10 cellular contexts compared by ENCODE assay signal in genomic region chr2:128727404-128727803, GRCh38.
DNase-seq lines count a peak whose midpoint lies in the region; ATAC-seq and TF ChIP-seq lines count a peak whose summit lies in the region.
"Had no signal": no experiment of that assay in that cellular context is flagged by ENCODE, and none has a peak within 500 bp of the region (broad histone marks: within the 10 kb centered on the region; RNA-seq: fewer than 3 reads in every experiment).

No MANE protein-coding gene starts in this region.

- intact Hi-C loops in activated T-helper 2 cell treated with anti-CD3 and anti-CD28 coated beads, Interferon-gamma antibody, Interleukin-2, Interleukin-4, amounts not matched to agents 10 μg/mL and 5 μg/mL and 100 μg/mL, durations not matched to agents 14 hours and 24 hours and 36 hours (cut with micrococcal nuclease): loop anchor here (1.0 to 5.0 kb wide), 3 partner anchors 105 to 254 kb away; no protein-coding TSS in a partner anchor
- intact Hi-C loops in head of caudate nucleus (cut with DNase I): no loop called here
- intact Hi-C loops in lower lobe of right lung (cut with DNase I): no loop called here

- ATAC-seq in GM18868 (IDR thresholded peaks at IDR 0.05; ENCODE audit: unreplicated experiment) (peak; percentile 83), GM21526 (IDR thresholded peaks at IDR 0.05; ENCODE audit: low FRiP score, unreplicated experiment) (peak; percentile 48), HG03108 (IDR thresholded peaks at IDR 0.05; ENCODE audit: unreplicated experiment) (peak; percentile 84), lower lobe of right lung (no peak)

- peaks cover 47% of the 10 kb centered on the region for H3K27me3 Mint-ChIP-seq in activated T-helper 2 cell treated with anti-CD3 and anti-CD28 coated beads, Interferon-gamma antibody, Interleukin-2, Interleukin-4, amounts not matched to agents 10 μg/mL and 5 μg/mL and 100 μg/mL, durations not matched to agents 14 hours and 24 hours and 36 hours (ENCODE audit: low read depth)

- peak overlapping the region; percentile 8 for H3K27ac Mint-ChIP-seq in activated T-helper 2 cell treated with anti-CD3 and anti-CD28 coated beads, Interferon-gamma antibody, Interleukin-2, Interleukin-4, amounts not matched to agents 10 μg/mL and 5 μg/mL and 100 μg/mL, durations not matched to agents 14 hours and 24 hours and 36 hours

- H3K4me3 Mint-ChIP-seq in activated T-helper 2 cell treated with anti-CD3 and anti-CD28 coated beads, Interferon-gamma antibody, Interleukin-2, Interleukin-4, amounts not matched to agents 10 μg/mL and 5 μg/mL and 100 μg/mL, durations not matched to agents 14 hours and 24 hours and 36 hours (ENCODE audit: low read depth): no peak overlapping the region
- H3K4me3 Mint-ChIP-seq: neural crest cell had no signal

- peaks cover 8% of the 10 kb centered on the region for H3K9me3 Mint-ChIP-seq in activated T-helper 2 cell treated with anti-CD3 and anti-CD28 coated beads, Interferon-gamma antibody, Interleukin-2, Interleukin-4, amounts not matched to agents 10 μg/mL and 5 μg/mL and 100 μg/mL, durations not matched to agents 14 hours and 24 hours and 36 hours

- peaks cover 10% of the 10 kb centered on the region for H3K9me3 ChIP-seq in lower lobe of right lung

- TF ChIP-seq CTCF in lower lobe of right lung (IDR thresholded peaks at IDR 0.05): no peak

- no peak for DNase-seq in activated T-helper 2 cell treated with anti-CD3 and anti-CD28 coated beads, Interferon-gamma antibody, Interleukin-2, Interleukin-4, amounts not matched to agents 10 μg/mL and 5 μg/mL and 100 μg/mL, durations not matched to agents 14 hours and 24 hours and 36 hours (ENCODE audit: low spot score)
- DNase-seq in NCI-H2029 treated with DMSO at 0.1 percent for 48 hours (lab: John Stamatoyannopoulos, UW): no peak
- DNase-seq in head of caudate nucleus: no peak
- no peak for DNase-seq in NOMO-1 treated with dmso at 0.1 percent for 144 hours (lab: John Stamatoyannopoulos, UW; ENCODE audit: unreplicated experiment)
- DNase-seq in lower lobe of right lung: no peak
- DNase-seq: NCI-H146 had no signal

- no peaks in the 10 kb centered on the region for H3K36me3 Mint-ChIP-seq in activated T-helper 2 cell treated with anti-CD3 and anti-CD28 coated beads, Interferon-gamma antibody, Interleukin-2, Interleukin-4, amounts not matched to agents 10 μg/mL and 5 μg/mL and 100 μg/mL, durations not matched to agents 14 hours and 24 hours and 36 hours (ENCODE audit: low read depth)

- H3K36me3 ChIP-seq in lower lobe of right lung: no peaks in the 10 kb centered on the region

- no peaks in the 10 kb centered on the region for H3K27me3 ChIP-seq in lower lobe of right lung (ENCODE audit: low read depth)

- peaks cover 25% of the 10 kb centered on the region for H3K4me1 Mint-ChIP-seq in activated T-helper 2 cell treated with anti-CD3 and anti-CD28 coated beads, Interferon-gamma antibody, Interleukin-2, Interleukin-4, amounts not matched to agents 10 μg/mL and 5 μg/mL and 100 μg/mL, durations not matched to agents 14 hours and 24 hours and 36 hours (ENCODE audit: low read depth)
- H3K4me1 Mint-ChIP-seq: neural crest cell had no signal

- no peak overlapping the region for H3K4me3 ChIP-seq in lower lobe of right lung

- H3K27ac ChIP-seq in lower lobe of right lung: no peak overlapping the region

- no peaks in the 10 kb centered on the region for H3K4me1 ChIP-seq in lower lobe of right lung

Comparison
In these comparisons a context has a peak if more than half of its experiments do, and no peak if none do; other contexts are left out.
1. ATAC-seq: peak in GM18868 (single experiment), GM21526 (single experiment) and HG03108 (single experiment); none in lower lobe of right lung (0 of 2).